ENCODE assay signal across 32 cellular contexts in genomic region chr9:132224645-132225044, GRCh38.
"Had no signal": no experiment of that assay in that cellular context is flagged by ENCODE, and none has a peak within 500 bp of the region (broad histone marks: within the 10 kb centered on the region; RNA-seq: fewer than 3 reads in every experiment).

No MANE protein-coding gene starts in this region.

- H3K27ac ChIP-seq: ascending aorta, breast epithelium, cardiac muscle cell, colonic mucosa, epithelial cell of prostate, esophagus squamous epithelium, gastroesophageal sphincter had no signal

- H3K27me3 ChIP-seq: cardiac muscle cell had no signal

- H3K27ac Mint-ChIP-seq: activated CD4-positive, alpha-beta memory T cell treated with anti-CD3 and anti-CD28 coated beads for 36 hours; activated CD4-positive, alpha-beta T cell treated with anti-CD3 and anti-CD28 coated beads for 36 hours; activated CD4-positive, alpha-beta T cell treated with anti-CD3 and anti-CD28 coated beads, Interleukin-2, amount 10 ng/mL, durations not matched to agents 24 days and 14 days; activated CD8-positive, alpha-beta memory T cell treated with anti-CD3 and anti-CD28 coated beads, Interleukin-2, amount 10 ng/mL, durations not matched to agents 7 days and 5 days; activated CD8-positive, alpha-beta T cell treated with anti-CD3 and anti-CD28 coated beads, Interleukin-2, amount 10 ng/mL, durations not matched to agents 7 days and 5 days; activated naive CD4-positive, alpha-beta T cell treated with anti-CD3 and anti-CD28 coated beads, Interleukin-2, amount 10 ng/mL, durations not matched to agents 7 days and 5 days; activated naive CD4-positive, alpha-beta T cell treated with anti-CD3 and anti-CD28 coated beads, Interleukin-2, amount 50 U/mL, for 72 hours; activated naive CD8-positive, alpha-beta T cell treated with anti-CD3 and anti-CD28 coated beads, Interleukin-2, amount 10 ng/mL, durations not matched to agents 7 days and 5 days; activated T-helper 1 cell treated with anti-CD3 and anti-CD28 coated beads, Interleukin-12 subunit alpha, Interleukin-12 subunit beta, Interleukin-2, Interleukin-4 antibody, amounts not matched to agents 30 ng/mL and 10 ng/mL and 1 ng/mL, durations not matched to agents 14 hours and 24 hours and 36 hours; brain; T-helper 17 cell; T-helper 2 cell treated with Interferon-gamma antibody and Interleukin-4, amounts not matched to agents 5 μg/mL and 100 μg/mL, for 36 hours had no signal

- H3K36me3 ChIP-seq: ascending aorta, breast epithelium, cardiac muscle cell, colonic mucosa, esophagus squamous epithelium, gastroesophageal sphincter had no signal

- ATAC-seq: activated CD4-positive, alpha-beta T cell treated with anti-CD3 and anti-CD28 coated beads for 36 hours; activated CD8-positive, alpha-beta memory T cell treated with anti-CD3 and anti-CD28 coated beads, Interleukin-2, amount 10 ng/mL, durations not matched to agents 7 days and 5 days; activated CD8-positive, alpha-beta T cell treated with anti-CD3 and anti-CD28 coated beads, Interleukin-2, amount 10 ng/mL, durations not matched to agents 7 days and 5 days; activated naive CD4-positive, alpha-beta T cell treated with anti-CD3 and anti-CD28 coated beads, Interleukin-2, amount 50 U/mL, for 72 hours; gastroesophageal sphincter; T-helper 17 cell had no signal

- H3K9me3 Mint-ChIP-seq: activated CD4-positive, alpha-beta memory T cell treated with anti-CD3 and anti-CD28 coated beads for 36 hours; activated CD4-positive, alpha-beta T cell treated with anti-CD3 and anti-CD28 coated beads, Interleukin-2, amount 10 ng/mL, durations not matched to agents 24 days and 14 days; activated naive CD4-positive, alpha-beta T cell treated with anti-CD3 and anti-CD28 coated beads, Interleukin-2, amount 10 ng/mL, durations not matched to agents 7 days and 5 days; activated naive CD4-positive, alpha-beta T cell treated with anti-CD3 and anti-CD28 coated beads, Interleukin-2, amount 50 U/mL, for 72 hours; activated naive CD8-positive, alpha-beta T cell treated with anti-CD3 and anti-CD28 coated beads, Interleukin-2, amount 10 ng/mL, durations not matched to agents 7 days and 5 days; activated T-helper 1 cell treated with anti-CD3 and anti-CD28 coated beads, Interleukin-12 subunit alpha, Interleukin-12 subunit beta, Interleukin-2, Interleukin-4 antibody, amounts not matched to agents 30 ng/mL and 10 ng/mL and 1 ng/mL, durations not matched to agents 14 hours and 24 hours and 36 hours; brain; T-helper 2 cell treated with Interferon-gamma antibody and Interleukin-4, amounts not matched to agents 5 μg/mL and 100 μg/mL, for 36 hours had no signal

- H3K36me3 Mint-ChIP-seq: activated CD4-positive, alpha-beta memory T cell treated with anti-CD3 and anti-CD28 coated beads for 36 hours; activated CD8-positive, alpha-beta memory T cell treated with anti-CD3 and anti-CD28 coated beads, Interleukin-2, amount 10 ng/mL, durations not matched to agents 7 days and 5 days; activated naive CD4-positive, alpha-beta T cell treated with anti-CD3 and anti-CD28 coated beads, Interleukin-2, amount 10 ng/mL, durations not matched to agents 7 days and 5 days; activated naive CD4-positive, alpha-beta T cell treated with anti-CD3 and anti-CD28 coated beads, Interleukin-2, amount 50 U/mL, for 72 hours; activated naive CD8-positive, alpha-beta T cell treated with anti-CD3 and anti-CD28 coated beads, Interleukin-2, amount 10 ng/mL, durations not matched to agents 7 days and 5 days; brain had no signal

- H3K4me1 ChIP-seq: ascending aorta, breast epithelium, colonic mucosa, esophagus squamous epithelium, gastroesophageal sphincter had no signal

- H3K4me3 ChIP-seq: ascending aorta, breast epithelium, cardiac muscle cell, colonic mucosa, esophagus squamous epithelium, gastroesophageal sphincter had no signal

- DNase-seq: activated CD4-positive, alpha-beta memory T cell treated with anti-CD3 and anti-CD28 coated beads for 36 hours; activated CD4-positive, alpha-beta T cell treated with anti-CD3 and anti-CD28 coated beads for 36 hours; activated CD4-positive, alpha-beta T cell treated with anti-CD3 and anti-CD28 coated beads, Interleukin-2, amount 10 ng/mL, durations not matched to agents 24 days and 14 days; activated CD4-positive, CD25-positive, alpha-beta regulatory T cell; activated CD4-positive, CD25-positive, alpha-beta regulatory T cell treated with anti-CD3 and anti-CD28 coated beads, Interleukin-2, amount 50 U/mL, for 72 hours; activated CD8-positive, alpha-beta memory T cell treated with anti-CD3 and anti-CD28 coated beads, Interleukin-2, amount 10 ng/mL, durations not matched to agents 7 days and 5 days; activated CD8-positive, alpha-beta memory T cell treated with anti-CD3 and anti-CD28 coated beads, Interleukin-2, amount 50 U/mL, for 4 hours; activated CD8-positive, alpha-beta T cell treated with anti-CD3 and anti-CD28 coated beads, Interleukin-2, amount 10 ng/mL, durations not matched to agents 7 days and 5 days; activated gamma-delta T cell; activated naive CD4-positive, alpha-beta T cell; activated naive CD4-positive, alpha-beta T cell treated with anti-CD3 and anti-CD28 coated beads, Interleukin-2, amount 10 ng/mL, durations not matched to agents 7 days and 5 days; activated naive CD8-positive, alpha-beta T cell treated with anti-CD3 and anti-CD28 coated beads, Interleukin-2, amount 10 ng/mL, durations not matched to agents 7 days and 5 days; activated T-cell treated with anti-CD3 and anti-CD28 coated beads, Interleukin-2, amount 50 U/mL, for 1 hour; activated T-cell treated with anti-CD3 and anti-CD28 coated beads, Interleukin-2, amount 50 U/mL, for 48 hours; central memory CD4-positive, alpha-beta T cell; cerebellar nuclear complex; colonic mucosa; effector CD8-positive, alpha-beta T cell; esophagus squamous epithelium; foreskin melanocyte; T-helper 1 cell; T-helper 17 cell; T1000 had no signal

- H3K4me3 Mint-ChIP-seq: activated CD4-positive, alpha-beta memory T cell treated with anti-CD3 and anti-CD28 coated beads for 36 hours; activated CD4-positive, alpha-beta T cell treated with anti-CD3 and anti-CD28 coated beads for 36 hours; activated CD4-positive, alpha-beta T cell treated with anti-CD3 and anti-CD28 coated beads, Interleukin-2, amount 10 ng/mL, durations not matched to agents 24 days and 14 days; activated CD8-positive, alpha-beta memory T cell treated with anti-CD3 and anti-CD28 coated beads, Interleukin-2, amount 10 ng/mL, durations not matched to agents 7 days and 5 days; activated CD8-positive, alpha-beta T cell treated with anti-CD3 and anti-CD28 coated beads, Interleukin-2, amount 10 ng/mL, durations not matched to agents 7 days and 5 days; activated naive CD4-positive, alpha-beta T cell treated with anti-CD3 and anti-CD28 coated beads, Interleukin-2, amount 10 ng/mL, durations not matched to agents 7 days and 5 days; activated naive CD8-positive, alpha-beta T cell treated with anti-CD3 and anti-CD28 coated beads, Interleukin-2, amount 10 ng/mL, durations not matched to agents 7 days and 5 days; activated T-helper 1 cell treated with anti-CD3 and anti-CD28 coated beads, Interleukin-12 subunit alpha, Interleukin-12 subunit beta, Interleukin-2, Interleukin-4 antibody, amounts not matched to agents 30 ng/mL and 10 ng/mL and 1 ng/mL, durations not matched to agents 14 hours and 24 hours and 36 hours; brain; T-helper 17 cell; T-helper 2 cell treated with Interferon-gamma antibody and Interleukin-4, amounts not matched to agents 5 μg/mL and 100 μg/mL, for 36 hours had no signal

- H3K9me3 ChIP-seq: ascending aorta, breast epithelium, colonic mucosa, esophagus squamous epithelium, gastroesophageal sphincter had no signal

- H3K4me1 Mint-ChIP-seq: activated CD4-positive, alpha-beta T cell treated with anti-CD3 and anti-CD28 coated beads for 36 hours; activated CD4-positive, alpha-beta T cell treated with anti-CD3 and anti-CD28 coated beads, Interleukin-2, amount 10 ng/mL, durations not matched to agents 24 days and 14 days; activated naive CD4-positive, alpha-beta T cell treated with anti-CD3 and anti-CD28 coated beads, Interleukin-2, amount 10 ng/mL, durations not matched to agents 7 days and 5 days had no signal
